2 cellular contexts compared by ENCODE assay signal in the genomic region with DNA sequence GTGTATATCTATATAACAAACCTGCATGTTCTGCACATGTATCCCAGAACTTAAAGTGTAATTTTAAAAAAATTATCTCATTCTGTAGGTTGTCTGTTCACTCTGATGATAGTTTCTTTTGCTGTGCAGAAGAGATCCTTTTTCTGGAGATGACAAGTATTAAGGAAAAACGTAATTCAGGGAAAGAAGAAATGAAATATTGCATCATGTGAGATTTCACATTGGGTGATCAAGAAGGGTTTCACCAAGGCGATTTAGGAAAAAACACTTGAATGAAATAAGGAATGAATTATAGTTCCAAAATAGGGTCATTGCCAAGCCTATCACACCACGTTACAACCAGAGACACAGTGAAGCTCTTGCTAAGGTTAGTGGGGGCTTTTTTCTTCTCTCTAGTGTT.
TF ChIP-seq lines count a peak whose summit lies in the region.

No MANE protein-coding gene starts in this region.

TF ChIP-seq in K562, 482 proteins besides CTCF, POLR2A, EP300 and RAD21 (continued from another document):
- TF ChIP-seq RHOXF2B (CRISPR knock-in tag; conservative IDR thresholded peaks at IDR 0.05) (no peak), NUFIP1 (IDR thresholded peaks at IDR 0.05; ENCODE audit: partially characterized antibody) (no peak), CEBPG (CRISPR knock-in tag; IDR thresholded peaks at IDR 0.05) (no peak), CEBPG (tag; conservative IDR thresholded peaks at IDR 0.05 in 1 of 2, IDR thresholded peaks at IDR 0.05 in 1 of 2) (peak; percentile 54 to 57; a peak in 3 of 4 replicates), FOSL1 (tag; conservative IDR thresholded peaks at IDR 0.05) (no peak), NFE2L1 (tag; IDR thresholded peaks at IDR 0.05; ENCODE audit: borderline replicate concordance, low read depth) (no peak)

TF ChIP-seq in endothelial cell of umbilical vein, 7 proteins besides CTCF, POLR2A, EP300 and RAD21 (continued from another document):
- TF ChIP-seq MYC (IDR thresholded peaks at IDR 0.05; ENCODE audit: low read depth, low read length) = no peak
- no peak for TF ChIP-seq POLR2AphosphoS5 (IDR thresholded peaks at IDR 0.05; ENCODE audit: insufficient read depth, low read depth, low read length)
- no peak for TF ChIP-seq FOS (IDR thresholded peaks at IDR 0.05; ENCODE audit: borderline replicate concordance, insufficient read depth, low read length)
- TF ChIP-seq, protein P1, sequence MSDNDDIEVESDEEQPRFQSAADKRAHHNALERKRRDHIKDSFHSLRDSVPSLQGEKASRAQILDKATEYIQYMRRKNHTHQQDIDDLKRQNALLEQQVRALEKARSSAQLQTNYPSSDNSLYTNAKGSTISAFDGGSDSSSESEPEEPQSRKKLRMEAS (IDR thresholded peaks at IDR 0.05; ENCODE audit: insufficient read depth, insufficient read length) = no peak
- TF ChIP-seq JUN (IDR thresholded peaks at IDR 0.05; ENCODE audit: borderline replicate concordance, insufficient read depth, insufficient read length, low read depth) = no peak
- no peak for TF ChIP-seq EZH2 (IDR thresholded peaks at IDR 0.05; ENCODE audit: borderline replicate concordance, low read depth, low read length, severe bottlenecking)
